ENCODE assay signal across 28 cellular contexts in genomic region chr1:206873603-206874188, GRCh38. TPM values are rescaled to one million over a fixed set of nuclear protein-coding genes. Genes with fewer than 3 reads are reported as not detected.
A peak's percentile ranks its signal among the peaks of the same experiment; 100 is the strongest.
DNase-seq lines count a peak whose midpoint lies in the region; ATAC-seq, FAIRE-seq and TF ChIP-seq lines count a peak whose summit lies in the region.
"Had no signal": no experiment of that assay in that cellular context is flagged by ENCODE, and none has a peak within 500 bp of the region (broad histone marks: within the 10 kb centered on the region; RNA-seq: fewer than 3 reads in every experiment).

No MANE protein-coding gene starts in this region.

- H3K4me1 ChIP-seq in breast epithelium (no peaks in the 10 kb centered on the region), left lung (no peaks in the 10 kb centered on the region), upper lobe of right lung (no peaks in the 10 kb centered on the region)

- no peak overlapping the region for H3K4me3 Mint-ChIP-seq in MCF 10A (ENCODE audit: unreplicated experiment)
- H3K4me3 Mint-ChIP-seq: B cell, CD14-positive monocyte, H9 had no signal

- peaks cover 4 to 12% of the 10 kb centered on the region in 2 donors for H3K9me3 ChIP-seq in breast epithelium
- peaks cover 0 to 18% of the 10 kb centered on the region in 2 donors for H3K9me3 ChIP-seq in left lung
- H3K9me3 ChIP-seq in upper lobe of right lung = peaks cover 9% of the 10 kb centered on the region

- H3K9me3 Mint-ChIP-seq in MCF 10A (ENCODE audit: unreplicated experiment) = peaks cover 5% of the 10 kb centered on the region

- peaks cover 15% of the 10 kb centered on the region for H3K4me1 Mint-ChIP-seq in MCF 10A (ENCODE audit: insufficient read depth, unreplicated experiment)
- H3K4me1 Mint-ChIP-seq: B cell, CD14-positive monocyte, H9 had no signal

- CTCF ChIA-PET in MCF 10A (lab: Yijun Ruan, JAX) = interaction anchor here (0.6 to 5.8 kb wide), 11 partner anchors 9 to 65 kb away, joined by 3 to 34 read pairs (median 8); partner anchors contain the start of gene IL20

- no peak overlapping the region for H3K27ac ChIP-seq in breast epithelium
- peak overlapping the region in 1 of 2 donors; percentile 10 for H3K27ac ChIP-seq in left lung
- no peak overlapping the region for H3K27ac ChIP-seq in upper lobe of right lung
- H3K27ac ChIP-seq: SJSA1 had no signal

- TF ChIP-seq CTCF in MCF 10A (IDR thresholded peaks at IDR 0.05; ENCODE audit: unreplicated experiment) = no peak
- TF ChIP-seq CTCF in breast epithelium (IDR thresholded peaks at IDR 0.05) = no peak
- no peak for TF ChIP-seq CTCF in bronchial epithelial cell (IDR thresholded peaks at IDR 0.05; ENCODE audit: insufficient read depth, low read length, severe bottlenecking)
- TF ChIP-seq CTCF in left lung (IDR thresholded peaks at IDR 0.05) = no peak
- no peak for TF ChIP-seq CTCF in upper lobe of right lung (IDR thresholded peaks at IDR 0.05)

- H3K27me3 Mint-ChIP-seq in MCF 10A (ENCODE audit: insufficient read depth, unreplicated experiment) = no peaks in the 10 kb centered on the region

- peak; percentile 55 for FAIRE-seq in bronchial epithelial cell (lab: Jason Lieb, UNC)
- FAIRE-seq: HepG2 had no signal

- peaks cover 6% of the 10 kb centered on the region for H3K36me3 Mint-ChIP-seq in MCF 10A (ENCODE audit: insufficient read depth, unreplicated experiment)
- H3K36me3 Mint-ChIP-seq: CD14-positive monocyte had no signal

- ATAC-seq in left lung = peak; percentile 95
- ATAC-seq in upper lobe of right lung = peak; percentile 83
- ATAC-seq: HepG2, Panc1, Right ventricle myocardium inferior had no signal

- BruUV-seq in MCF 10A (replicated peaks; lab: Mats Ljungman, UMichigan) = no TSS peak

- no peak for TF ChIP-seq POLR2A in breast epithelium (IDR thresholded peaks at IDR 0.05)

- POLR2A ChIA-PET in MCF 10A (lab: Yijun Ruan, JAX) = interaction anchor here (0.6 to 6.1 kb wide), 10 partner anchors 12 to 238 kb away, joined by 3 to 69 read pairs (median 4); partner anchors contain the start of gene DYRK3

- intact Hi-C loops in MCF 10A (cut with micrococcal nuclease) = no loop called here
- intact Hi-C loops in breast epithelium (cut with DNase I; ENCODE audit: low total_unique reads) = no loop called here
- intact Hi-C loops in left lung (cut with DNase I) = no loop called here
- intact Hi-C loops in upper lobe of right lung (cut with DNase I) = no loop called here

- peak overlapping the region; percentile 92 for H3K27ac Mint-ChIP-seq in MCF 10A (ENCODE audit: low read depth, unreplicated experiment)
- H3K27ac Mint-ChIP-seq: B cell, CD14-positive monocyte, H9 had no signal

- H3K4me3 ChIP-seq in breast epithelium (no peak overlapping the region), bronchial epithelial cell (ENCODE audit: low read depth, low read length) (no peak overlapping the region), left lung (no peak overlapping the region), upper lobe of right lung (no peak overlapping the region)
- H3K4me3 ChIP-seq: SJSA1 had no signal

- no peaks in the 10 kb centered on the region for H3K36me3 ChIP-seq in breast epithelium
- H3K36me3 ChIP-seq in bronchial epithelial cell (ENCODE audit: control insufficient read depth, insufficient read depth, low read length) = no peaks in the 10 kb centered on the region
- H3K36me3 ChIP-seq in left lung = no peaks in the 10 kb centered on the region
- no peaks in the 10 kb centered on the region for H3K36me3 ChIP-seq in upper lobe of right lung
- H3K36me3 ChIP-seq: SJSA1 had no signal

- DNase-seq in MCF 10A (ENCODE audit: unreplicated experiment) (peak; percentile 92), breast epithelium (ENCODE audit: low spot score in 2 of 2) (no peak), bronchial epithelial cell (ENCODE audit: low read depth) (peak; percentile 89), left lung (no peak), upper lobe of right lung (no peak), cerebellar cortex (ENCODE audit: low spot score) (no peak), middle frontal gyrus (ENCODE audit: extremely low spot score, low spot score) (no peak), NCI-H1694 (lab: John Stamatoyannopoulos, UW) (no peak)
- DNase-seq: EL; GF-D8; H9; KBM-7; NCI-H1092 treated with DMSO at 0.1 percent for 48 hours; NCI-H1436 treated with DMSO at 0.1 percent for 48 hours; NCI-H2029; NCI-H2171; NCI-H345; NCI-H524; NCI-H774; NK-92 treated with Interleukin-12 subunit alpha and Interleukin-12 subunit beta, amount 100 ng/mL, for 24 hours had no signal

- H3K27me3 ChIP-seq in breast epithelium (no peaks in the 10 kb centered on the region), bronchial epithelial cell (ENCODE audit: control insufficient read depth, insufficient read depth, low read length) (no peaks in the 10 kb centered on the region), left lung (no peaks in the 10 kb centered on the region), upper lobe of right lung (no peaks in the 10 kb centered on the region)
- H3K27me3 ChIP-seq: SJSA1 had no signal

RNA-seq across cellular contexts. Expression of gene IL20, which starts 8.3 kb away (rescaled TPM):
- total RNA-seq in MCF 10A (2022) = not detected in 2 replicates
- total RNA-seq in breast epithelium = 1 to 10 TPM in 1 of 3 donors, not detected in 2; 1.5 TPM
- total RNA-seq in bronchial epithelial cell = 0.53 TPM in 1 of 2 replicates, not detected in the other
- total RNA-seq in left lung = not detected
- total RNA-seq in upper lobe of right lung = not detected
- total RNA-seq: A172, B cell, H9, HepG2, HT-29, Right ventricle myocardium inferior had no signal

RNA-seq across cellular contexts. Expression of gene IL24, which starts 23.5 kb away (rescaled TPM):
- total RNA-seq in MCF 10A (2022) = 0.58 and 1.1 TPM in 2 replicates
- total RNA-seq in breast epithelium = under 1 TPM in 1 of 3 donors, not detected in 2; 0.59 TPM
- total RNA-seq in bronchial epithelial cell = 0.13 and 0.26 TPM in 2 replicates
- total RNA-seq in left lung = under 1 TPM in 1 of 2 donors, not detected in 1; 0.34 TPM
- not detected for total RNA-seq in upper lobe of right lung
- total RNA-seq: A172, B cell, H9, HepG2, HT-29, Right ventricle myocardium inferior had no signal

RNA-seq across cellular contexts. Expression of gene FCMR, which starts 48.0 kb away (rescaled TPM):
- total RNA-seq in MCF 10A (2022) (10.1 and 18.0 TPM in 2 replicates), breast epithelium (10 to 100 TPM in 1 of 3 donors, 1 to 10 TPM in 2; 1.1 to 11.0 (median 3.3) TPM), bronchial epithelial cell (0.38 TPM in 1 of 2 replicates, not detected in the other), left lung (1 to 10 TPM; 2.7 to 6.7 TPM), upper lobe of right lung (12.6 TPM)
- total RNA-seq: H9, HepG2 had no signal

Comparison
In these comparisons a context has a peak if more than half of its experiments do, and no peak if none do; other contexts are left out.
1. DNase-seq: peak in MCF 10A (single experiment) and bronchial epithelial cell (single experiment); none in breast epithelium (0 of 2), left lung (0 of 2), upper lobe of right lung (single experiment), cerebellar cortex (single experiment), middle frontal gyrus (single experiment) and NCI-H1694 (single experiment).